In the genomic region with DNA sequence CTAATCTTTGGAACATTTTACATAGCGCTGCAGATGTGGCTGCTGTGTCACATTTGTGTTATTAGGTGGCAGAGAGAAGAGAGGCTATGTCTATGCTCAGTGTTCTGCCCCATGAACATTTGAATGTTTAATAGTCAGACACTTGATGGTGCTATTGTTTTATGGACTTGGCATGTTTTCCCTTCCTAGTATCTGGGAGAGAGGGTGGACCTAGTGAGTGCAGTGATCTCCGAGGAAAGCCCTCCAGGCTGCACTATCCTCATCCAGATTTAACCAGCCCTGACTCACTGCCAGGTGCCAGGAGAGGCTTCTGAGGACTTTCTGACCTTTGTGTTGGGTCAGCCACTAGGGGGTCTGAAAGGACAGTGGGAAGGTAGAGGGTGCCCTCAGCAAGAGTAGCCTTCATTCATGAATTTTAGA, we compare ENCODE assay signal across 8 cellular contexts. TPM values are rescaled to one million over a fixed set of nuclear protein-coding genes. Genes with fewer than 3 reads are reported as not detected.
DNase-seq lines count a peak whose midpoint lies in the region; ATAC-seq and TF ChIP-seq lines count a peak whose summit lies in the region.

No MANE protein-coding gene starts in this region.

- peaks cover 29% of the 10 kb centered on the region for H3K79me2 ChIP-seq in osteoblast (ENCODE audit: insufficient read depth, low read length)

- TF ChIP-seq CTCF in osteoblast (IDR thresholded peaks at IDR 0.05; ENCODE audit: extremely low read depth, low read depth, low read length), result peak; percentile 24

- peaks cover 17% of the 10 kb centered on the region for H4K20me1 ChIP-seq in osteoblast (ENCODE audit: insufficient read depth, low read length)

- no peak overlapping the region for H2AFZ ChIP-seq in osteoblast (ENCODE audit: low read length)

- H3K4me3 ChIP-seq in osteoblast (ENCODE audit: insufficient read depth, low read length), result no peak overlapping the region

- peaks cover 90% of the 10 kb centered on the region for H3K36me3 ChIP-seq in osteoblast (ENCODE audit: insufficient read depth, low read length)

- H3K27ac ChIP-seq in osteoblast (ENCODE audit: low read depth, low read length), result no peak overlapping the region

- no peaks in the 10 kb centered on the region for H3K9me3 Mint-ChIP-seq in activated T-helper 17 cell treated with anti-CD3 and anti-CD28 coated beads, Interleukin-2, amount 50 U/mL, for 72 hours

- ATAC-seq in HG02885 (IDR thresholded peaks at IDR 0.05; ENCODE audit: poor library complexity, unreplicated experiment), result peak; percentile 49
- peak; percentile 54 for ATAC-seq in activated T-helper 17 cell treated with anti-CD3 and anti-CD28 coated beads, Interleukin-2, amount 50 U/mL, for 72 hours (replicated peaks)
- no peak for ATAC-seq in GM19455 (IDR thresholded peaks at IDR 0.05; ENCODE audit: unreplicated experiment)

- H3K36me3 Mint-ChIP-seq in activated T-helper 17 cell treated with anti-CD3 and anti-CD28 coated beads, Interleukin-2, amount 50 U/mL, for 72 hours (ENCODE audit: low read depth), result peaks cover 99% of the 10 kb centered on the region

- DNase-seq in NCI-H2029 treated with DMSO at 0.1 percent for 48 hours (lab: John Stamatoyannopoulos, UW) (peak; percentile 10), NCI-H2029 (lab: John Stamatoyannopoulos, UW) (no peak), osteoblast (ENCODE audit: insufficient read length, low spot score, missing footprints) (no peak), NCI-H2171 (lab: John Stamatoyannopoulos, UW) (no peak)
- DNase-seq in activated CD4-positive, alpha-beta T cell treated with anti-CD3 and anti-CD28 coated beads for 48 hours, result no peak

- no peak overlapping the region for H3K4me2 ChIP-seq in osteoblast (ENCODE audit: insufficient read depth, low read length)

- H3K27me3 ChIP-seq in osteoblast (ENCODE audit: insufficient read depth, low read length), result no peaks in the 10 kb centered on the region

- peaks cover 27% of the 10 kb centered on the region for H3K4me1 Mint-ChIP-seq in activated T-helper 17 cell treated with anti-CD3 and anti-CD28 coated beads, Interleukin-2, amount 50 U/mL, for 72 hours

- no peaks in the 10 kb centered on the region for H3K9me3 ChIP-seq in osteoblast (ENCODE audit: low read depth, low read length)

- H3K4me1 ChIP-seq in osteoblast (ENCODE audit: insufficient read depth, low read length), result no peaks in the 10 kb centered on the region

- peak overlapping the region; percentile 65 for H3K27ac Mint-ChIP-seq in activated T-helper 17 cell treated with anti-CD3 and anti-CD28 coated beads, Interleukin-2, amount 50 U/mL, for 72 hours

- no peak overlapping the region for H3K4me3 Mint-ChIP-seq in activated T-helper 17 cell treated with anti-CD3 and anti-CD28 coated beads, Interleukin-2, amount 50 U/mL, for 72 hours

- H3K27me3 Mint-ChIP-seq in activated T-helper 17 cell treated with anti-CD3 and anti-CD28 coated beads, Interleukin-2, amount 50 U/mL, for 72 hours, result no peaks in the 10 kb centered on the region

RNA-seq across cellular contexts. Expression of a gene that starts 24.3 kb away (rescaled TPM):
- 100 to 1,000 TPM in 1 of 2 donors, 10 to 100 TPM in 1; 61.6 to 111 TPM for total RNA-seq in activated T-helper 17 cell treated with anti-CD3 and anti-CD28 coated beads, Interleukin-2, amount 50 U/mL, for 72 hours
- total RNA-seq in osteoblast, result 33.3 and 36.6 TPM in 2 replicates

RNA-seq across cellular contexts. Expression of a gene that starts 24.8 kb away (rescaled TPM):
- 10 to 100 TPM in 1 of 2 donors, 1 to 10 TPM in 1; 8.7 to 10.9 TPM for total RNA-seq in activated T-helper 17 cell treated with anti-CD3 and anti-CD28 coated beads, Interleukin-2, amount 50 U/mL, for 72 hours
- total RNA-seq in osteoblast, result 3.3 and 3.8 TPM in 2 replicates

RNA-seq across cellular contexts. Expression of a gene that starts 46.5 kb away (rescaled TPM):
- total RNA-seq in activated T-helper 17 cell treated with anti-CD3 and anti-CD28 coated beads, Interleukin-2, amount 50 U/mL, for 72 hours, result 10 to 100 TPM; 16.2 to 29.7 TPM
- 29.2 and 31.1 TPM in 2 replicates for total RNA-seq in osteoblast
